Comparison of ENCODE assay signal across 1 cellular context in the genomic region with DNA sequence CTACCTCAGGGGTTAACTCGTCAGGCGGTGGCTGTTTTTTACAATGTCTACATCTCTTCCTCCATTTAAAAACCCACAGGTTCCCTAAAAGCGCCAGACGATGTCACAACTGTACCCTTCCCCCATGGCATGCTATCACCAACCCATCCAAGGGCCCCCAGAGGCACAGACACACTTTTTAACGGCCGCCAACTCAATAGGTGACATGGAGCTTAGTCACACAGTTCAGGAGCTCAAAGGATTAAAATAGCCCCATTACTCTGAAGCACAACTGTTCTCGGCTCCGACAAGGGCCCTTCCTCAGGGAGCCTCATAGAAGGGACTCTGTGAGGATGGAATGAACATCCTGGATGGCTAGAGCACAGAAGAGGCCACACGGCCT.
TF ChIP-seq lines count a peak whose summit lies in the region.

No MANE protein-coding gene starts in this region.

TF ChIP-seq in GM12878, 131 proteins besides CTCF, POLR2A, EP300 and RAD21 (continued from another document):
- TF ChIP-seq, protein P1, sequence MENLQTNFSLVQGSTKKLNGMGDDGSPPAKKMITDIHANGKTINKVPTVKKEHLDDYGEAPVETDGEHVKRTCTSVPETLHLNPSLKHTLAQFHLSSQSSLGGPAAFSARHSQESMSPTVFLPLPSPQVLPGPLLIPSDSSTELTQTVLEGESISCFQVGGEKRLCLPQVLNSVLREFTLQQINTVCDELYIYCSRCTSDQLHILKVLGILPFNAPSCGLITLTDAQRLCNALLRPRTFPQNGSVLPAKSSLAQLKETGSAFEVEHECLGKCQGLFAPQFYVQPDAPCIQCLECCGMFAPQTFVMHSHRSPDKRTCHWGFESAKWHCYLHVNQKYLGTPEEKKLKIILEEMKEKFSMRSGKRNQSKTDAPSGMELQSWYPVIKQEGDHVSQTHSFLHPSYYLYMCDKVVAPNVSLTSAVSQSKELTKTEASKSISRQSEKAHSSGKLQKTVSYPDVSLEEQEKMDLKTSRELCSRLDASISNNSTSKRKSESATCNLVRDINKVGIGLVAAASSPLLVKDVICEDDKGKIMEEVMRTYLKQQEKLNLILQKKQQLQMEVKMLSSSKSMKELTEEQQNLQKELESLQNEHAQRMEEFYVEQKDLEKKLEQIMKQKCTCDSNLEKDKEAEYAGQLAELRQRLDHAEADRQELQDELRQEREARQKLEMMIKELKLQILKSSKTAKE (IDR thresholded peaks at IDR 0.05; ENCODE audit: low read depth, poor library complexity, severe bottlenecking): peak; percentile 28
- TF ChIP-seq RUNX3 (IDR thresholded peaks at IDR 0.05; ENCODE audit: low read length): peak; percentile 37; the same call in 1 of the 2 replicates
- TF ChIP-seq NRF1 (conservative IDR thresholded peaks at IDR 0.05; ENCODE audit: low read depth, low read length): no peak
- TF ChIP-seq MEF2B (IDR thresholded peaks at IDR 0.05; ENCODE audit: partially characterized antibody, poor library complexity, severe bottlenecking): peak; percentile 32
- TF ChIP-seq NFIC (IDR thresholded peaks at IDR 0.05; ENCODE audit: low read depth, low read length): 0 out of 2 replicates have a peak, but pooled peaks have one; percentile 21
- no peak for TF ChIP-seq SUZ12 (IDR thresholded peaks at IDR 0.05; ENCODE audit: unreplicated experiment)
- TF ChIP-seq PBX3 (IDR thresholded peaks at IDR 0.05; ENCODE audit: insufficient replicate concordance, low read depth, low read length): no peak
- no peak for TF ChIP-seq SMAD1 (IDR thresholded peaks at IDR 0.05; ENCODE audit: low read depth, partially characterized antibody)
- TF ChIP-seq BHLHE40 (IDR thresholded peaks at IDR 0.05; ENCODE audit: borderline replicate concordance in 1 of 2, low read depth in 2 of 2, low read length in 1 of 2): 0 out of 4 replicates have a peak, but pooled peaks of 1 of the 2 experiments have one; percentile 5
- no peak for TF ChIP-seq ESRRA (IDR thresholded peaks at IDR 0.05; ENCODE audit: low read length)
- TF ChIP-seq SREBF2 (IDR thresholded peaks at IDR 0.05; ENCODE audit: low read length): no peak
- 0 out of 2 replicates have a peak, but pooled peaks have one; percentile 26 for TF ChIP-seq MTA3 (IDR thresholded peaks at IDR 0.05; ENCODE audit: borderline replicate concordance, low read length)
- no peak for TF ChIP-seq IKZF1 (conservative IDR thresholded peaks at IDR 0.05)
- TF ChIP-seq TCF3 (IDR thresholded peaks at IDR 0.05; ENCODE audit: borderline replicate concordance, insufficient read depth, low read depth, low read length): no peak
- no peak for TF ChIP-seq MYC (IDR thresholded peaks at IDR 0.05; ENCODE audit: insufficient read depth, insufficient read length, insufficient replicate concordance, low read length, severe bottlenecking)
- TF ChIP-seq EED (IDR thresholded peaks at IDR 0.05; ENCODE audit: low read depth): peak; percentile 63; the same call in 1 of the 2 replicates
- no peak for TF ChIP-seq JUNB (IDR thresholded peaks at IDR 0.05)
- no peak for TF ChIP-seq YBX1 (IDR thresholded peaks at IDR 0.05)
- no peak for TF ChIP-seq HCFC1 (IDR thresholded peaks at IDR 0.05; ENCODE audit: low read length)
- no peak for TF ChIP-seq POLR2AphosphoS2 (IDR thresholded peaks at IDR 0.05; ENCODE audit: low read depth, low read length)
- no peak for TF ChIP-seq TAF1 (IDR thresholded peaks at IDR 0.05; ENCODE audit: borderline replicate concordance, low read depth, low read length)
